8 cellular contexts compared by ENCODE assay signal in the genomic region with DNA sequence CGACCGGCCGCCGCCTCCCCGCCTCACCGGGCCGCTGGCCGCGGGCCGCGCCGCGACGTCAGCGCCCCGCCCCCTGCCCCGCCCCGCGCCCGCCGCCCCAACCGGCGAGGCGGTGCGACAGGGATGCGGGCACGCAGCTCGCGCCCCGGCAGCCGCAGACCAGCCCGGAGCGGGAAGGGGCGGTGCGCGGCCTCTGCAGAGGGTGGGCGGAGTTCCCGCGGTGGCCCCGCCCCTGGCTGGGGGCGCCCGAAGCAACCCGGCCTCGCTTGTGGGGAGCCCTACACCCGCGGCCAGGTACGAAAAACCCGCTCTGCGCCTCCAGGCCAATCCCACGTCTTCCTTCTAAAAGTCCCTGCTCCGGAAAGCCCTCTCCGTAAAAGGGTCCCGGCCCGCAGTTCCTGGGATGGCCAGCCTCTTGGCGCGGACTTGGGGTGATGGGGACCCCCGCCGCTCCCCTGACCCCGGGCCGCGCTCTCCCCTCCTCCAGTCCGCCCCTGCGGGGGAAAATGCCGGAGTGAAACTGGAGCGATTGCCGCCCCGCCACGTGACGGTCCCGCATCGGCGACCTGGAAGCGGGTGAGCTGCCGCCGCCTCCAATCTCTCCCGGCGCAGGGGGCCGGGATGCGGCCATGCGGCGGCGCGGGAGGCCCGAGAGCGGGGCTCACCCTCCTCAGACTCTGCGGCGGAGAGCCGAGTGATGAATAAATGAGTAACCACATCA. TPM values are rescaled to one million over a fixed set of nuclear protein-coding genes. Genes with fewer than 3 reads are reported as not detected.
DNase-seq lines count a peak whose midpoint lies in the region; ATAC-seq and TF ChIP-seq lines count a peak whose summit lies in the region.

Gene RAB11FIP5 (minus strand): TSS at position 36 of the 721 bp plus-strand sequence. CDS start 171 bp downstream, outside the sequence.

- DNase-seq in DMS 273 treated with DMSO at 0.1 percent for 48 hours (lab: John Stamatoyannopoulos, UW) (peak; percentile 22), LHCN-M2 (ENCODE audit: low read depth) (peak; percentile 78), amniotic epithelial cell (ENCODE audit: low read depth) (peak; percentile 81), heart left ventricle (peak; percentile 69 to 89 (median 77)), trophoblast cell (peak; percentile 86 to 88)

- peak within 1 kb of the TSS; percentile 54 for H3K9ac ChIP-seq in trophoblast cell (ENCODE audit: low read length)

- H2BK120ac ChIP-seq in trophoblast cell (ENCODE audit: insufficient read depth, low read length, poor library complexity): peak within 1 kb of the TSS; percentile 68

- peaks cover 18% of the 10 kb centered on the region for H3K4me1 Mint-ChIP-seq in T-helper 1 cell treated with Interleukin-12 subunit alpha and Interleukin-12 subunit beta and Interleukin-4 antibody, amounts not matched to agents 30 μg/mL and 1 μg/mL, for 36 hours (ENCODE audit: low read depth)

- H2AK5ac ChIP-seq in trophoblast cell (ENCODE audit: low read length): no peak within 1 kb of the TSS

- peak; percentile 64 for ATAC-seq in GM21717 (IDR thresholded peaks at IDR 0.05; ENCODE audit: unreplicated experiment)
- peak; percentile 68 to 88 (median 80) for ATAC-seq in heart left ventricle

- peak within 1 kb of the TSS; percentile 63 for H4K8ac ChIP-seq in trophoblast cell (ENCODE audit: low read depth, low read length)

- H3K4me1 ChIP-seq in heart left ventricle (peaks cover 0 to 40% (median 23%) of the 10 kb centered on the region in 12 donors), trophoblast cell (ENCODE audit: control insufficient read depth in 1 of 2, insufficient read depth in 2 of 2, low read length in 2 of 2) (peaks cover 0 to 17% of the 10 kb centered on the region in 2 experiments), thymus (ENCODE audit: control insufficient read depth, insufficient read depth, low read length) (peaks cover 3% of the 10 kb centered on the region)

- no peaks in the 10 kb centered on the region for H3K9me3 Mint-ChIP-seq in T-helper 1 cell treated with Interleukin-12 subunit alpha and Interleukin-12 subunit beta and Interleukin-4 antibody, amounts not matched to agents 30 μg/mL and 1 μg/mL, for 36 hours

- peak within 1 kb of the TSS; percentile 59 for H4K91ac ChIP-seq in trophoblast cell (ENCODE audit: low read depth, low read length)

- H4K12ac ChIP-seq in trophoblast cell (ENCODE audit: low read depth, low read length): peak within 1 kb of the TSS; percentile 39

- H3K4me2 ChIP-seq in trophoblast cell (ENCODE audit: low read length): peak within 1 kb of the TSS; percentile 58

- H3K27me3 ChIP-seq in heart left ventricle (peaks cover 0 to 7% (median 0%) of the 10 kb centered on the region in 9 donors), trophoblast cell (ENCODE audit: insufficient read depth, low read length) (no peaks in the 10 kb centered on the region), thymus (ENCODE audit: control insufficient read depth, insufficient read depth) (peaks cover 45% of the 10 kb centered on the region)

- no peak within 1 kb of the TSS for H3K23ac ChIP-seq in trophoblast cell (ENCODE audit: low read length)

- intact Hi-C loops in heart left ventricle (cut with DNase I): loop anchor here in 1 of 10 donors (5.0 kb wide), 1 partner anchor 41 kb away; the partner anchor contains the start of gene SFXN5

- peak within 1 kb of the TSS; percentile 47 for H2BK12ac ChIP-seq in trophoblast cell (ENCODE audit: low read length)

- H3K27ac ChIP-seq in heart left ventricle (peak within 1 kb of the TSS; percentile 15 to 90 (median 82)), trophoblast cell (ENCODE audit: low read depth, low read length) (peak within 1 kb of the TSS; percentile 12), thymus (ENCODE audit: low read depth) (peak within 1 kb of the TSS; percentile 37)

- peaks cover 7% of the 10 kb centered on the region for H3K79me1 ChIP-seq in trophoblast cell (ENCODE audit: low read length)

- H3K9me3 ChIP-seq in heart left ventricle: no peaks in the 10 kb centered on the region
- no peaks in the 10 kb centered on the region for H3K9me3 ChIP-seq in trophoblast cell (ENCODE audit: insufficient read depth, low read depth, low read length)
- no peaks in the 10 kb centered on the region for H3K9me3 ChIP-seq in thymus (ENCODE audit: control insufficient read depth)

- H3K36me3 Mint-ChIP-seq in T-helper 1 cell treated with Interleukin-12 subunit alpha and Interleukin-12 subunit beta and Interleukin-4 antibody, amounts not matched to agents 30 μg/mL and 1 μg/mL, for 36 hours (ENCODE audit: low read depth): no peaks in the 10 kb centered on the region

- H3K79me2 ChIP-seq in trophoblast cell (ENCODE audit: control insufficient read depth, insufficient read depth, low read length, poor library complexity): peaks cover 5% of the 10 kb centered on the region

- peak within 1 kb of the TSS; percentile 75 to 96 (median 88) for H3K4me3 ChIP-seq in heart left ventricle
- H3K4me3 ChIP-seq in trophoblast cell (ENCODE audit: low read depth, low read length): peak within 1 kb of the TSS; percentile 76
- peak within 1 kb of the TSS; percentile 59 for H3K4me3 ChIP-seq in thymus (ENCODE audit: low read length)

- H3K36me3 ChIP-seq in heart left ventricle (no peaks in the 10 kb centered on the region), trophoblast cell (ENCODE audit: control insufficient read depth in 1 of 2, insufficient read depth in 2 of 2, low read length in 2 of 2) (no peaks in the 10 kb centered on the region), thymus (ENCODE audit: control insufficient read depth, insufficient read depth) (no peaks in the 10 kb centered on the region)

- H3K4me3 Mint-ChIP-seq in T-helper 1 cell treated with Interleukin-12 subunit alpha and Interleukin-12 subunit beta and Interleukin-4 antibody, amounts not matched to agents 30 μg/mL and 1 μg/mL, for 36 hours: peak within 1 kb of the TSS; percentile 87

- H3K18ac ChIP-seq in trophoblast cell (ENCODE audit: low read length): peak within 1 kb of the TSS; percentile 75

- H3K4ac ChIP-seq in trophoblast cell (ENCODE audit: low read depth, low read length): peak within 1 kb of the TSS; percentile 17

- peak in 1 of 12 donors; percentile 16 for TF ChIP-seq CTCF in heart left ventricle (IDR thresholded peaks at IDR 0.05)

- peak in 1 of 2 donors; percentile 14 for TF ChIP-seq POLR2A in heart left ventricle (IDR thresholded peaks at IDR 0.05)

- 0 to 1% (median 1%) methylated on average over 33 to 88 of the region's 88 CpGs for WGBS in heart left ventricle, 4 donors
- WGBS in trophoblast cell (ENCODE audit: extremely low coverage, insufficient coverage, insufficient read length): no CpG with 5 or more reads among the region's 88 CpGs
- 1% methylated on average over 88 of the region's 88 CpGs for WGBS in thymus

- H3K27me3 Mint-ChIP-seq in T-helper 1 cell treated with Interleukin-12 subunit alpha and Interleukin-12 subunit beta and Interleukin-4 antibody, amounts not matched to agents 30 μg/mL and 1 μg/mL, for 36 hours (ENCODE audit: low read depth): peaks cover 5% of the 10 kb centered on the region

- peak within 1 kb of the TSS; percentile 31 for H2BK5ac ChIP-seq in trophoblast cell (ENCODE audit: low read depth, low read length, poor library complexity)

- H3K14ac ChIP-seq in trophoblast cell (ENCODE audit: low read length): peak within 1 kb of the TSS; percentile 90

- peak within 1 kb of the TSS; percentile 43 for H3K27ac Mint-ChIP-seq in T-helper 1 cell treated with Interleukin-12 subunit alpha and Interleukin-12 subunit beta and Interleukin-4 antibody, amounts not matched to agents 30 μg/mL and 1 μg/mL, for 36 hours

- peak within 1 kb of the TSS; percentile 84 for H2AFZ ChIP-seq in trophoblast cell (ENCODE audit: insufficient read depth, low read length, poor library complexity)

RNA-seq across cellular contexts. Expression of gene RAB11FIP5, which starts in this region (rescaled TPM):
- 31.0 and 33.7 TPM in 2 replicates for total RNA-seq in LHCN-M2 (2014; rRNA removed)
- 51.1 TPM for polyA plus RNA-seq in LHCN-M2 (2012)
- total RNA-seq in heart left ventricle: 10 to 100 TPM; 18.6 to 43.7 (median 24.8) TPM
- 10 to 100 TPM; 10.7 to 50.7 TPM for polyA plus RNA-seq in heart left ventricle
- 30.2 and 32.3 TPM in 2 replicates for polyA plus RNA-seq in trophoblast cell (2013)
- polyA plus RNA-seq in thymus: 3.8 TPM

Comparison
In these comparisons a context has a peak if more than half of its experiments do, and no peak if none do; other contexts are left out.
1. Peak in every context shown above with its lines: DNase-seq, ATAC-seq, H3K4me3 ChIP-seq and H3K27ac ChIP-seq.
2. DNase-seq: peak in every context shown above with its lines; median percentile 87 in trophoblast cell; 81 in amniotic epithelial cell; 78 in LHCN-M2; 77 in heart left ventricle; 22 in DMS 273 treated with DMSO at 0.1 percent for 48 hours.
3. H3K27ac ChIP-seq: peak in every context shown above with its lines; median percentile 82 in heart left ventricle; 37 in thymus; 12 in trophoblast cell.